In genomic region chr11:80533463-80533862, GRCh38 we compare ENCODE assay signal across 26 cellular contexts.
"Had no signal": no experiment of that assay in that cellular context is flagged by ENCODE, and none has a peak within 500 bp of the region (broad histone marks: within the 10 kb centered on the region; RNA-seq: fewer than 3 reads in every experiment).

No MANE protein-coding gene starts in this region.

- H3K27me3 ChIP-seq: neural progenitor cell, ovary, right lobe of liver, sigmoid colon, spleen, suprapubic skin, testis, tibial artery, transverse colon, upper lobe of right lung, vagina had no signal

- H3K9me3 ChIP-seq: ovary, psoas muscle, right lobe of liver, sigmoid colon, suprapubic skin, testis, transverse colon, upper lobe of right lung, vagina had no signal

- H3K27ac ChIP-seq: neural progenitor cell, ovary, parathyroid adenoma, psoas muscle, right lobe of liver, sigmoid colon, spleen, suprapubic skin, testis, tibial artery, transverse colon, upper lobe of right lung, vagina had no signal

- H3K4me3 ChIP-seq: neural progenitor cell, ovary, psoas muscle, right lobe of liver, sigmoid colon, smooth muscle cell, spleen, suprapubic skin, testis, tibial artery, transverse colon, upper lobe of right lung, vagina had no signal

- ATAC-seq: natural killer cell; psoas muscle; stimulated activated naive CD8-positive, alpha-beta T cell treated with anti-CD3 and anti-CD28 coated beads, Interleukin-15, Interleukin-2, amounts not matched to agents 100 U/mL and 50 U/mL, for 24 hours had no signal

- H3K36me3 ChIP-seq: neural progenitor cell, ovary, right lobe of liver, sigmoid colon, spleen, suprapubic skin, tibial artery, transverse colon, upper lobe of right lung, vagina had no signal

- DNase-seq: natural killer cell; occipital lobe; posterior cingulate gyrus; right lobe of liver; spleen; stimulated activated CD4-positive, alpha-beta T cell treated with anti-CD3 and anti-CD28 coated beads, Interleukin-12 subunit alpha, Interleukin-12 subunit beta, amount 100 ng/mL, for 4 hours; stimulated activated CD4-positive, alpha-beta T cell treated with anti-CD3 and anti-CD28 coated beads, Interleukin-1b, Interleukin-23, amount 100 ng/mL, for 48 hours; stimulated activated CD4-positive, alpha-beta T cell treated with anti-CD3 and anti-CD28 coated beads, Interleukin-4, amount 100 ng/mL, for 1 hour; stimulated activated CD4-positive, alpha-beta T cell treated with anti-CD3 and anti-CD28 coated beads, Interleukin-4, amount 100 ng/mL, for 4 hours; stimulated activated CD8-positive, alpha-beta memory T cell treated with anti-CD3 and anti-CD28 coated beads, Interleukin-4, amount 100 ng/mL, for 48 hours; stimulated activated naive CD4-positive, alpha-beta T cell; stimulated activated naive CD8-positive, alpha-beta T cell treated with anti-CD3 and anti-CD28 coated beads, Interleukin-15, amount 100 ng/mL, for 72 hours; stimulated activated naive CD8-positive, alpha-beta T cell treated with anti-CD3 and anti-CD28 coated beads, Interleukin-15, Interleukin-2, amounts not matched to agents 100 U/mL and 50 U/mL, for 24 hours; substantia nigra; testis; tibial artery; transverse colon; upper lobe of right lung had no signal

- H3K9ac ChIP-seq: neural progenitor cell, parathyroid adenoma had no signal

- H3K4me1 ChIP-seq: neural progenitor cell, parathyroid adenoma, psoas muscle, right lobe of liver, sigmoid colon, spleen, suprapubic skin, testis, tibial artery, transverse colon, upper lobe of right lung, vagina had no signal
